Comparison of ENCODE assay signal across 1 cellular context in the genomic region with DNA sequence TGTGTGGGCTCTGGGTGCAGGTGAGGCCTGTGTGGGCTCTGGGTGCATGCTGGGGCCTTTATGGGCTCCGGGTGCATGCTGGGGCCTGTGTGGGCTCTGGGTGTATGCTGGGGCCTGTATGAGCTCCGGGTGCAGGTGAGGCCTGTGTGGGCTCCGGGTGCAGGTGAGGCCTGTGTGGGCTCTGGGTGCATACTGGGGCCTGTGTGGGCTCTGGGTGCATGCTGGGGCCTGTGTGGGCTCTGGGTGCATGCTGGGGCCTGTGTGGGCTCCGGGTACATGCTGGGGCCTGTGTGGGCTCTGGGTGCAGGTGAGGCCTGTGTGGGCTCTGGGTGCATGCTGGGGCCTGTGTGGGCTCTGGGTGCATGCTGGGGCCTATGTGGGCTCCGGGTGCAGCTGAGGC.
DNase-seq lines count a peak whose midpoint lies in the region; TF ChIP-seq lines count a peak whose summit lies in the region.
"Not testable (repeated sequence)": the region's sequence is repeated elsewhere in the genome, so short reads cannot be mapped to it uniquely, and the experiment has no call there.

No MANE protein-coding gene starts in this region.

- H2BK15ac ChIP-seq in H9 (ENCODE audit: low read depth, low read length) = not testable (repeated sequence)

- not testable (repeated sequence) for H3K9me3 ChIP-seq in H9 (ENCODE audit: control insufficient read depth, low read depth, low read length)

- not testable (repeated sequence) for H3K4me1 ChIP-seq in H9 (ENCODE audit: insufficient read depth, low read length)

- H3K27ac ChIP-seq in H9 (ENCODE audit: insufficient read length, low read depth, low read length) = not testable (repeated sequence)

- H3K4me1 Mint-ChIP-seq in H9 = peaks cover 12 to 18% of the 10 kb centered on the region in 2 experiments

- peaks cover 3 to 20% (median 15%) of the 10 kb centered on the region in 3 experiments; a peak in 5 of 7 replicates for H3K36me3 Mint-ChIP-seq in H9 (ENCODE audit: insufficient read depth in 1 of 3, low read depth in 3 of 3)

- WGBS in H9 (ENCODE audit: extremely low coverage, insufficient read length, low lambda C conversion rate) = no CpG with 5 or more reads among the region's 5 CpGs

- H3K4me3 Mint-ChIP-seq in H9 = not testable (repeated sequence)

- TF ChIP-seq CTCF in H9 (conservative IDR thresholded peaks at IDR 0.05) = not testable (repeated sequence)

- not testable (repeated sequence) for H3K23me2 ChIP-seq in H9 (ENCODE audit: insufficient read length, low read depth, low read length, poor library complexity, severe bottlenecking)

- H3K4me2 ChIP-seq in H9 (ENCODE audit: insufficient read depth, insufficient read length, low read length) = not testable (repeated sequence)

- H4K5ac ChIP-seq in H9 (ENCODE audit: insufficient read length, low read depth, low read length) = not testable (repeated sequence)

- not testable (repeated sequence) for H3K9me3 Mint-ChIP-seq in H9

- H3K27me3 ChIP-seq in H9 (ENCODE audit: insufficient read depth, low read length) = not testable (repeated sequence)

- H3K27me3 Mint-ChIP-seq in H9 (ENCODE audit: low read depth) = not testable (repeated sequence)

- not testable (repeated sequence) for H3K23ac ChIP-seq in H9 (ENCODE audit: insufficient read length, low read depth, low read length)

- not testable (repeated sequence) for H3K18ac ChIP-seq in H9 (ENCODE audit: insufficient read length, low read depth, low read length)

- not testable (repeated sequence) for H3T11ph ChIP-seq in H9 (ENCODE audit: low read length)

- not testable (repeated sequence) for H4K20me1 ChIP-seq in H9 (ENCODE audit: control insufficient read depth, insufficient read depth, insufficient read length)

- not testable (repeated sequence) for H3K56ac ChIP-seq in H9 (ENCODE audit: insufficient read length, low read depth, low read length)

- H2AFZ ChIP-seq in H9 (ENCODE audit: low read length) = not testable (repeated sequence)

- H3K9ac ChIP-seq in H9 (ENCODE audit: extremely low read depth, insufficient read length, low read length) = not testable (repeated sequence)

- H2AK5ac ChIP-seq in H9 (ENCODE audit: insufficient read length, low read length) = not testable (repeated sequence)

- H3K79me2 ChIP-seq in H9 (ENCODE audit: insufficient read depth, low read length) = not testable (repeated sequence)

- not testable (repeated sequence) for H3K4ac ChIP-seq in H9 (ENCODE audit: low read depth, low read length)

- H4K91ac ChIP-seq in H9 (ENCODE audit: insufficient read length, low read depth, low read length) = not testable (repeated sequence)

- H3K79me1 ChIP-seq in H9 (ENCODE audit: insufficient read depth, low read depth, low read length, poor library complexity, severe bottlenecking) = not testable (repeated sequence)

- H3K14ac ChIP-seq in H9 (ENCODE audit: insufficient read depth, low read length) = not testable (repeated sequence)

- H2BK5ac ChIP-seq in H9 (ENCODE audit: insufficient read length, low read length) = not testable (repeated sequence)

- H2BK12ac ChIP-seq in H9 (ENCODE audit: insufficient read length, low read depth, low read length) = not testable (repeated sequence)

- peak overlapping the region in 2 of 3 experiments; percentile 52 to 76; a peak in 2 of 7 replicates for H3K27ac Mint-ChIP-seq in H9

- H2BK120ac ChIP-seq in H9 (ENCODE audit: low read depth, low read length, poor library complexity, severe bottlenecking) = not testable (repeated sequence)

- not testable (repeated sequence) for DNase-seq in H9

- not testable (repeated sequence) for H2BK20ac ChIP-seq in H9 (ENCODE audit: low read depth, low read length, poor library complexity, severe bottlenecking)

- not testable (repeated sequence) for H4K8ac ChIP-seq in H9 (replicated peaks; ENCODE audit: insufficient read length, low read depth, low read length)
